In the genomic region with DNA sequence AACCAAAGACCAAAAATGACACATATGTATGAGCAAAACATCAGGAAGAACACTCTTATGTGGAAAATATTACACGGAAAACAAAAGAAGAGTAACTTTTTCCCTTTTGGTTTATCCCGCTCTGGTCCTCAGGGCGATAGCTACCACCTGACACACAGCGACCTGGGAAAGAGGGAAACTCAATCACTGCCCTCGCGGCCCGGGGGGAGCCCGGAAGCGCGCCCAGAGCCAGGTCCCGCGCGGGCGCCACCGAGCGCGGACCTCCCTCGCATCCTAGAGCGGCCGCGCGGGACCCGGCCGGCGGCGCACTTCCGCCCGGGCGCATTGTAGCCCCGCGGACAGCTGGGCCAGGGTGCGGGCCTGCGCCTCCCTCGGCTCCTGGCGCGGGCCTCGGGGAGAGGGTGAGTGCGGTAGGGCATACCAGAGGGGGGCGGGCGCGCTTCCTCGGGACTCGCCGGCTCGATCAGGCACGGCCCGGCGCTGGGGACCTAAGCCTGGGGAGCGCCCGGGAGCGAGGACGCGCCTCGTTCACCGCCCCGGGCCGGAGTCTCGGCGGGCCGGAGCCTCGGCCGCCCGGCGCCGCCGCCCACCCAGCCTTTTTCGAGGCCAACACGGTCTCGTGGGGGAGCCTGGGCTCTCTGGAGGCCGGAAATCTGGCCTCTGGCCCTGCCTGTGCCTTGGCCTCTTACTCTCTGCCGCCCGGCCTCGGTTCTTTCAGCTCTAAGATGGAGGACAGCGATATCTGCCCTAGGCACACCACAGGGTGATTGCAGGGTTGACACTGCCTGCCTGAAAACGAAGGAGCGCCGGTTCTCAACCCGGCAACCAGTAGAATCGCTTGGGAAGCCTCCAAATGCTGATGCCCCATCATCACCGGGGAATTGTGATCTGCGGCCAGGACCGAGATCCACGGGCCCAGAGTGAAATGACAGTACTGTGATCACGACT, we compare ENCODE assay signal across 1 cellular context.
TF ChIP-seq lines count a peak whose summit lies in the region.

ELAC1 (plus strand) TSS at position 327 of the 948 bp plus-strand sequence. CDS start 6,365 bp downstream, outside the sequence.

TF ChIP-seq in HepG2, 621 proteins besides CTCF, POLR2A, EP300 and RAD21 (continued from another document and continues in another):
- TF ChIP-seq, protein P1, sequence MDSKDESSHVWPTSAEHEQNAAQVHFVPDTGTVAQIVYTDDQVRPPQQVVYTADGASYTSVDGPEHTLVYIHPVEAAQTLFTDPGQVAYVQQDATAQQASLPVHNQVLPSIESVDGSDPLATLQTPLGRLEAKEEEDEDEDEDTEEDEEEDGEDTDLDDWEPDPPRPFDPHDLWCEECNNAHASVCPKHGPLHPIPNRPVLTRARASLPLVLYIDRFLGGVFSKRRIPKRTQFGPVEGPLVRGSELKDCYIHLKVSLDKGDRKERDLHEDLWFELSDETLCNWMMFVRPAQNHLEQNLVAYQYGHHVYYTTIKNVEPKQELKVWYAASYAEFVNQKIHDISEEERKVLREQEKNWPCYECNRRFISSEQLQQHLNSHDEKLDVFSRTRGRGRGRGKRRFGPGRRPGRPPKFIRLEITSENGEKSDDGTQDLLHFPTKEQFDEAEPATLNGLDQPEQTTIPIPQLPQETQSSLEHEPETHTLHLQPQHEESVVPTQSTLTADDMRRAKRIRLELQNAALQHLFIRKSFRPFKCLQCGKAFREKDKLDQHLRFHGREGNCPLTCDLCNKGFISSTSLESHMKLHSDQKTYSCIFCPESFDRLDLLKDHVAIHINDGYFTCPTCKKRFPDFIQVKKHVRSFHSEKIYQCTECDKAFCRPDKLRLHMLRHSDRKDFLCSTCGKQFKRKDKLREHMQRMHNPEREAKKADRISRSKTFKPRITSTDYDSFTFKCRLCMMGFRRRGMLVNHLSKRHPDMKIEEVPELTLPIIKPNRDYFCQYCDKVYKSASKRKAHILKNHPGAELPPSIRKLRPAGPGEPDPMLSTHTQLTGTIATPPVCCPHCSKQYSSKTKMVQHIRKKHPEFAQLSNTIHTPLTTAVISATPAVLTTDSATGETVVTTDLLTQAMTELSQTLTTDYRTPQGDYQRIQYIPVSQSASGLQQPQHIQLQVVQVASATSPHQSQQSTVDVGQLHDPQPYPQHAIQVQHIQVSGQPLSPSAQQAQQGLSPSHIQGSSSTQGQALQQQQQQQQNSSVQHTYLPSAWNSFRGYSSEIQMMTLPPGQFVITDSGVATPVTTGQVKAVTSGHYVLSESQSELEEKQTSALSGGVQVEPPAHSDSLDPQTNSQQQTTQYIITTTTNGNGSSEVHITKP (CRISPR knock-in tag; IDR thresholded peaks at IDR 0.05; ENCODE audit: low read depth), result no peak
- TF ChIP-seq ZNF687 (CRISPR knock-in tag; IDR thresholded peaks at IDR 0.05), result peak; percentile 89
- no peak for TF ChIP-seq ZSCAN9 (CRISPR knock-in tag; IDR thresholded peaks at IDR 0.05; ENCODE audit: borderline replicate concordance)
- peak; percentile 81 for TF ChIP-seq ZNF547 (CRISPR knock-in tag; IDR thresholded peaks at IDR 0.05)
- no peak for TF ChIP-seq KLF11 (CRISPR knock-in tag; IDR thresholded peaks at IDR 0.05)
- TF ChIP-seq ZNF253 (CRISPR knock-in tag; IDR thresholded peaks at IDR 0.05; ENCODE audit: borderline replicate concordance), result no peak
- TF ChIP-seq, protein P2, sequence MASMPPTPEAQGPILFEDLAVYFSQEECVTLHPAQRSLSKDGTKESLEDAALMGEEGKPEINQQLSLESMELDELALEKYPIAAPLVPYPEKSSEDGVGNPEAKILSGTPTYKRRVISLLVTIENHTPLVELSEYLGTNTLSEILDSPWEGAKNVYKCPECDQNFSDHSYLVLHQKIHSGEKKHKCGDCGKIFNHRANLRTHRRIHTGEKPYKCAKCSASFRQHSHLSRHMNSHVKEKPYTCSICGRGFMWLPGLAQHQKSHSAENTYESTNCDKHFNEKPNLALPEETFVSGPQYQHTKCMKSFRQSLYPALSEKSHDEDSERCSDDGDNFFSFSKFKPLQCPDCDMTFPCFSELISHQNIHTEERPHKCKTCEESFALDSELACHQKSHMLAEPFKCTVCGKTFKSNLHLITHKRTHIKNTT (CRISPR knock-in tag; IDR thresholded peaks at IDR 0.05), result no peak
- no peak for TF ChIP-seq MTA3 (CRISPR knock-in tag; IDR thresholded peaks at IDR 0.05)
- TF ChIP-seq ATF1 (CRISPR knock-in tag; IDR thresholded peaks at IDR 0.05), result no peak
- TF ChIP-seq ZBTB38 (CRISPR knock-in tag; IDR thresholded peaks at IDR 0.05), result no peak
- TF ChIP-seq RBFOX2 (IDR thresholded peaks at IDR 0.05; ENCODE audit: low read depth, low read length), result peak; percentile 97
- 0 out of 2 replicates have a peak, but pooled peaks have one; percentile 18 for TF ChIP-seq MXD4 (CRISPR knock-in tag; IDR thresholded peaks at IDR 0.05)
- TF ChIP-seq REST (IDR thresholded peaks at IDR 0.05; ENCODE audit: borderline replicate concordance in 1 of 2, low read depth in 1 of 2, low read length in 2 of 2), result peak in 1 of 2 experiments; percentile 38; a peak in 1 of 4 replicates
- no peak for TF ChIP-seq ZNF383 (CRISPR knock-in tag; IDR thresholded peaks at IDR 0.05; ENCODE audit: borderline replicate concordance)
- peak; percentile 12; the same call in 1 of the 2 replicates for TF ChIP-seq STAG1 (CRISPR knock-in tag; IDR thresholded peaks at IDR 0.05)
- TF ChIP-seq DBP (CRISPR knock-in tag; IDR thresholded peaks at IDR 0.05; ENCODE audit: not compliant biosample characterization), result no peak
- TF ChIP-seq ATF7 (IDR thresholded peaks at IDR 0.05), result no peak
- TF ChIP-seq ATF7 (CRISPR knock-in tag; IDR thresholded peaks at IDR 0.05), result no peak; the same call in 1 of the 2 replicates
- TF ChIP-seq, protein P3, sequence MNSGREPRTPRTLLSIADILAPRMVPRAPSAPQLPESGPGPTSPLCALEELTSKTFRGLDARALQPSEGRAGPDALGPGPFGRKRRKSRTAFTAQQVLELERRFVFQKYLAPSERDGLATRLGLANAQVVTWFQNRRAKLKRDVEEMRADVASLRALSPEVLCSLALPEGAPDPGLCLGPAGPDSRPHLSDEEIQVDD (CRISPR knock-in tag; IDR thresholded peaks at IDR 0.05; ENCODE audit: borderline replicate concordance), result no peak
- TF ChIP-seq, protein P4, sequence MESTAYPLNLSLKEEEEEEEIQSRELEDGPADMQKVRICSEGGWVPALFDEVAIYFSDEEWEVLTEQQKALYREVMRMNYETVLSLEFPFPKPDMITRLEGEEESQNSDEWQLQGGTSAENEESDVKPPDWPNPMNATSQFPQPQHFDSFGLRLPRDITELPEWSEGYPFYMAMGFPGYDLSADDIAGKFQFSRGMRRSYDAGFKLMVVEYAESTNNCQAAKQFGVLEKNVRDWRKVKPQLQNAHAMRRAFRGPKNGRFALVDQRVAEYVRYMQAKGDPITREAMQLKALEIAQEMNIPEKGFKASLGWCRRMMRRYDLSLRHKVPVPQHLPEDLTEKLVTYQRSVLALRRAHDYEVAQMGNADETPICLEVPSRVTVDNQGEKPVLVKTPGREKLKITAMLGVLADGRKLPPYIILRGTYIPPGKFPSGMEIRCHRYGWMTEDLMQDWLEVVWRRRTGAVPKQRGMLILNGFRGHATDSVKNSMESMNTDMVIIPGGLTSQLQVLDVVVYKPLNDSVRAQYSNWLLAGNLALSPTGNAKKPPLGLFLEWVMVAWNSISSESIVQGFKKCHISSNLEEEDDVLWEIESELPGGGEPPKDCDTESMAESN (CRISPR knock-in tag; conservative IDR thresholded peaks at IDR 0.05), result no peak
- TF ChIP-seq KDM1A (CRISPR knock-in tag; IDR thresholded peaks at IDR 0.05), result no peak
- no peak for TF ChIP-seq NBN (conservative IDR thresholded peaks at IDR 0.05)
- no peak for TF ChIP-seq HOXA7 (CRISPR knock-in tag; IDR thresholded peaks at IDR 0.05)
- peak; percentile 54; the same call in 1 of the 2 replicates for TF ChIP-seq ZNF761 (CRISPR knock-in tag; conservative IDR thresholded peaks at IDR 0.05)
- TF ChIP-seq MTF1 (CRISPR knock-in tag; IDR thresholded peaks at IDR 0.05), result no peak
- peak; percentile 75 for TF ChIP-seq YY1 (IDR thresholded peaks at IDR 0.05; ENCODE audit: insufficient read depth, insufficient replicate concordance, low read depth, low read length)
- TF ChIP-seq KLF6 (CRISPR knock-in tag; IDR thresholded peaks at IDR 0.05), result peak; percentile 89; the same call in 1 of the 2 replicates
- TF ChIP-seq SOX13 (IDR thresholded peaks at IDR 0.05), result no peak
- peak in 1 of 2 experiments; percentile 14; a peak in 1 of 4 replicates for TF ChIP-seq SOX13 (CRISPR knock-in tag; conservative IDR thresholded peaks at IDR 0.05 in 1 of 2, IDR thresholded peaks at IDR 0.05 in 1 of 2)
- TF ChIP-seq, protein P5, sequence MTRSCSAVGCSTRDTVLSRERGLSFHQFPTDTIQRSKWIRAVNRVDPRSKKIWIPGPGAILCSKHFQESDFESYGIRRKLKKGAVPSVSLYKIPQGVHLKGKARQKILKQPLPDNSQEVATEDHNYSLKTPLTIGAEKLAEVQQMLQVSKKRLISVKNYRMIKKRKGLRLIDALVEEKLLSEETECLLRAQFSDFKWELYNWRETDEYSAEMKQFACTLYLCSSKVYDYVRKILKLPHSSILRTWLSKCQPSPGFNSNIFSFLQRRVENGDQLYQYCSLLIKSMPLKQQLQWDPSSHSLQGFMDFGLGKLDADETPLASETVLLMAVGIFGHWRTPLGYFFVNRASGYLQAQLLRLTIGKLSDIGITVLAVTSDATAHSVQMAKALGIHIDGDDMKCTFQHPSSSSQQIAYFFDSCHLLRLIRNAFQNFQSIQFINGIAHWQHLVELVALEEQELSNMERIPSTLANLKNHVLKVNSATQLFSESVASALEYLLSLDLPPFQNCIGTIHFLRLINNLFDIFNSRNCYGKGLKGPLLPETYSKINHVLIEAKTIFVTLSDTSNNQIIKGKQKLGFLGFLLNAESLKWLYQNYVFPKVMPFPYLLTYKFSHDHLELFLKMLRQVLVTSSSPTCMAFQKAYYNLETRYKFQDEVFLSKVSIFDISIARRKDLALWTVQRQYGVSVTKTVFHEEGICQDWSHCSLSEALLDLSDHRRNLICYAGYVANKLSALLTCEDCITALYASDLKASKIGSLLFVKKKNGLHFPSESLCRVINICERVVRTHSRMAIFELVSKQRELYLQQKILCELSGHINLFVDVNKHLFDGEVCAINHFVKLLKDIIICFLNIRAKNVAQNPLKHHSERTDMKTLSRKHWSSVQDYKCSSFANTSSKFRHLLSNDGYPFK (CRISPR knock-in tag; IDR thresholded peaks at IDR 0.05; ENCODE audit: borderline replicate concordance), result no peak
